In the genomic region with DNA sequence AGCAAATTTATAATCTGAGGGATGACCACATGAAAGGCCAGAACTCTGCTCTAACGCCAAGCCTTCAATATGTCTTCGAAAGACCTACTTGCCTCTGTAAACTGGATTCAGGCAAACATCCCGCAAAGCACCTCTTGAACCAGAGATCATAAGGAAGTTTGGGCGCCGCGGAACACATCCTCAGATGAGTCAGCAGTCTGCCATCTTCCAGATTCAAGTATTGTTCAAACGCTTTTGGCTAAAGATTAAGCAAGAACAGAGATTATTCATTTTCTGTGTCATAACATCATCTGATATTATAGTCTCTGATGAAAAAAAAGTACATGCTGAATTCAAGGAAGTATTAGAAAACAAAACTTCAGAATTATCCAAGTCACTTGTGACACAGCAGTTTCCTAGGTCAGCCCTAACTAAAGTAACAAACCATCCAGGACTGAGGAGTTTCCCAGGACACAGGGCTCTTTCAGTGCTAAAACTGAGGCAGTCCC, we compare ENCODE assay signal across 16 cellular contexts. TPM values are rescaled to one million over a fixed set of nuclear protein-coding genes. Genes with fewer than 3 reads are reported as not detected.
A peak's percentile ranks its signal among the peaks of the same experiment; 100 is the strongest.
DNase-seq lines count a peak whose midpoint lies in the region; ATAC-seq, FAIRE-seq and TF ChIP-seq lines count a peak whose summit lies in the region.
"Had no signal": no experiment of that assay in that cellular context is flagged by ENCODE, and none has a peak within 500 bp of the region (broad histone marks: within the 10 kb centered on the region; RNA-seq: fewer than 3 reads in every experiment).

No MANE protein-coding gene starts in this region.

- no peaks in the 10 kb centered on the region for H4K20me1 ChIP-seq in HepG2 (ENCODE audit: insufficient read depth, low read length)

- no TSS peak for BruUV-seq in HepG2 (replicated peaks; lab: Mats Ljungman, UMichigan)

- POLR2A ChIA-PET in HepG2 (lab: Yijun Ruan, JAX) = no interaction called here

- CTCF ChIA-PET in HepG2 (lab: Yijun Ruan, JAX; ENCODE audit: low intra/inter-chr PET ratio, low total read pairs) = no interaction called here

- TF ChIP-seq POLR2A in right lobe of liver (IDR thresholded peaks at IDR 0.05) = no peak
- TF ChIP-seq POLR2A in HepG2 (IDR thresholded peaks at IDR 0.05; ENCODE audit: insufficient read depth in 1 of 2, low read depth in 2 of 2, low read length in 2 of 2) = no peak
- no peak for TF ChIP-seq POLR2A in GM12891 (IDR thresholded peaks at IDR 0.05; ENCODE audit: low read depth, low read length)

- DNase-seq in right lobe of liver = peak in 1 of 3 donors; percentile 46
- no peak for DNase-seq in HepG2 (ENCODE audit: low spot score)
- peak; percentile 87 for DNase-seq in SK-MEL-5 (ENCODE audit: low read depth, low spot score)
- DNase-seq in fibroblast of pulmonary artery (ENCODE audit: low read depth) = peak; percentile 94
- DNase-seq in NCI-H2171 treated with DMSO at 0.1 percent for 48 hours (lab: John Stamatoyannopoulos, UW) = no peak
- DNase-seq in putamen (ENCODE audit: low spot score) = no peak
- DNase-seq in GM12891 (ENCODE audit: insufficient read length, low spot score) = no peak
- DNase-seq: activated effector memory CD4-positive, alpha-beta T cell treated with Interleukin-2 at 50 U/mL for 16 hours; Calu3; NCI-H2081 treated with DMSO at 0.1 percent for 48 hours; stimulated activated CD4-positive, alpha-beta T cell treated with anti-CD3 and anti-CD28 coated beads, Interleukin-2, amount 100 ng/mL, for 24 hours; stomach had no signal

- H3K27me3 ChIP-seq in right lobe of liver (no peaks in the 10 kb centered on the region), HepG2 (ENCODE audit: control insufficient read depth in 1 of 2, insufficient read depth in 2 of 2, low read length in 2 of 2) (no peaks in the 10 kb centered on the region)
- H3K27me3 ChIP-seq: stomach had no signal

- 54% methylated on average over 5 of the region's 7 CpGs for WGBS in right lobe of liver (ENCODE audit: insufficient coverage, low coverage, low lambda C conversion rate, missing lambda C conversion rate)
- WGBS in HepG2 (ENCODE audit: low lambda C conversion rate) = 97% methylated on average over 7 of the region's 7 CpGs

- H3K27ac ChIP-seq in right lobe of liver (peak overlapping the region in 1 of 3 donors; percentile 35), HepG2 (ENCODE audit: extremely low read length, insufficient read depth, low read length) (no peak overlapping the region)
- H3K27ac ChIP-seq: stomach had no signal

- ATAC-seq in right lobe of liver (peak; percentile 39 to 65 (median 50)), HepG2 (no peak), GM19455 (IDR thresholded peaks at IDR 0.05; ENCODE audit: unreplicated experiment) (no peak)
- ATAC-seq: GM12878, WTC11 had no signal

- no peaks in the 10 kb centered on the region for H3K9me3 ChIP-seq in right lobe of liver
- H3K9me3 ChIP-seq in HepG2 (ENCODE audit: low read length) = no peaks in the 10 kb centered on the region
- H3K9me3 ChIP-seq: stomach had no signal

- FAIRE-seq in HepG2 (lab: Jason Lieb, UNC) (no peak), GM12891 (lab: Jason Lieb, UNC) (no peak)
- FAIRE-seq: GM12878, HTR-8/SVneo had no signal

- intact Hi-C loops in right lobe of liver (cut with DNase I) = no loop called here
- intact Hi-C loops in HepG2 (cut with micrococcal nuclease; ENCODE audit: unreplicated experiment) = no loop called here

- in situ Hi-C loops in HepG2 (cut with HindIII; ENCODE audit: extremely low pct_ligation_motif_present, low pct_unique_long_range_greater_than_20kb) (no loop called here), SK-MEL-5 (cut with HindIII; ENCODE audit: low pct_unique_long_range_greater_than_20kb, low sequenced_read_pairs) (no loop called here)

- H3K36me3 ChIP-seq in right lobe of liver (peaks cover 0 to 37% (median 0%) of the 10 kb centered on the region in 4 donors), HepG2 (replicated peaks in 1 of 2; ENCODE audit: control insufficient read depth in 1 of 2, insufficient read depth in 2 of 2, low read length in 2 of 2) (peaks cover 12 to 47% of the 10 kb centered on the region in 2 experiments)

- no peak for TF ChIP-seq EP300 in HepG2 (IDR thresholded peaks at IDR 0.05; ENCODE audit: low read depth in 2 of 2, low read length in 2 of 2)
- TF ChIP-seq EP300 in HepG2 (CRISPR knock-in tag; IDR thresholded peaks at IDR 0.05; ENCODE audit: borderline replicate concordance) = no peak

- TF ChIP-seq CTCF in right lobe of liver (IDR thresholded peaks at IDR 0.05) = no peak
- TF ChIP-seq CTCF in HepG2 (CRISPR knock-in tag; IDR thresholded peaks at IDR 0.05) = no peak
- TF ChIP-seq CTCF in fibroblast of pulmonary artery (IDR thresholded peaks at IDR 0.05; ENCODE audit: low read length, missing control alignments) = no peak

- H3K4me3 ChIP-seq in right lobe of liver (no peak overlapping the region), HepG2 (replicated peaks in 1 of 3; ENCODE audit: insufficient read depth in 1 of 3, low read depth in 2 of 3, low read length in 3 of 3) (no peak overlapping the region), fibroblast of pulmonary artery (replicated peaks; ENCODE audit: low read depth, low read length) (no peak overlapping the region)
- H3K4me3 ChIP-seq: GM12878, stomach had no signal

- H3K4me1 ChIP-seq in right lobe of liver = peaks cover 0 to 6% (median 0%) of the 10 kb centered on the region in 4 donors
- peaks cover 35% of the 10 kb centered on the region for H3K4me1 ChIP-seq in HepG2 (ENCODE audit: insufficient read depth, low read length)

- H3K9ac ChIP-seq in HepG2 (ENCODE audit: insufficient read depth, low read depth, low read length) = no peak overlapping the region

- no peaks in the 10 kb centered on the region for H3K79me2 ChIP-seq in HepG2 (ENCODE audit: insufficient read depth, low read length)

- H3K4me2 ChIP-seq in HepG2 (ENCODE audit: low read depth, low read length) = no peak overlapping the region

- H2AFZ ChIP-seq in HepG2 (ENCODE audit: low read length) = no peak overlapping the region

- no peak for TF ChIP-seq RAD21 in HepG2 (CRISPR knock-in tag; IDR thresholded peaks at IDR 0.05)

TF ChIP-seq in HepG2, 621 proteins besides CTCF, POLR2A, EP300 and RAD21 (continues in another document):
- TF ChIP-seq ZNF251 (CRISPR knock-in tag; IDR thresholded peaks at IDR 0.05) (no peak), SALL2 (CRISPR knock-in tag; IDR thresholded peaks at IDR 0.05) (no peak), NKX3-1 (CRISPR knock-in tag; IDR thresholded peaks at IDR 0.05) (no peak), ZBTB1 (CRISPR knock-in tag; IDR thresholded peaks at IDR 0.05; ENCODE audit: borderline replicate concordance) (no peak), ZNF562 (CRISPR knock-in tag; IDR thresholded peaks at IDR 0.05; ENCODE audit: borderline replicate concordance) (no peak), HOXA5 (CRISPR knock-in tag; IDR thresholded peaks at IDR 0.05) (no peak)

TF ChIP-seq in GM12891, 5 proteins besides CTCF, POLR2A, EP300 and RAD21:
- TF ChIP-seq POU2F2 (IDR thresholded peaks at IDR 0.05; ENCODE audit: low read depth, low read length) = no peak
- no peak for TF ChIP-seq SPI1 (IDR thresholded peaks at IDR 0.05; ENCODE audit: low read depth, low read length)
- TF ChIP-seq PAX5 (IDR thresholded peaks at IDR 0.05; ENCODE audit: insufficient read depth, low read length, severe bottlenecking) = no peak
- TF ChIP-seq TAF1 (IDR thresholded peaks at IDR 0.05; ENCODE audit: low read depth, low read length) = no peak
- TF ChIP-seq POLR2AphosphoS5 (IDR thresholded peaks at IDR 0.05; ENCODE audit: low read depth, low read length) = no peak

RNA-seq across cellular contexts. Expression of gene TBC1D7, which starts 20.8 kb away (rescaled TPM):
- total RNA-seq in right lobe of liver = 10 to 100 TPM in 2 of 6 experiments, 1 to 10 TPM in 4; 7.8 to 16.0 (median 9.7) TPM
- total RNA-seq in HepG2 (2016; rRNA removed; fragmentation: Illumina TruSeq; extraction: Trizol) = 23.3 and 28.5 TPM in 2 replicates
- total RNA-seq in HepG2 (2016; cell fraction: cytosol; rRNA removed; fragmentation: Illumina TruSeq; extraction: Trizol; ENCODE audit: low read depth) = 12.0 and 14.1 TPM in 2 replicates
- total RNA-seq in HepG2 (2016; cell fraction: insoluble cytoplasmic fraction; rRNA removed; fragmentation: Illumina TruSeq; extraction: Trizol) = 25.7 and 25.9 TPM in 2 replicates
- total RNA-seq in HepG2 (2016; cell fraction: membrane; rRNA removed; fragmentation: Illumina TruSeq; extraction: Trizol) = 18.1 and 20.7 TPM in 2 replicates
- total RNA-seq in HepG2 (2016; cell fraction: nucleus; rRNA removed; fragmentation: Illumina TruSeq; extraction: Trizol) = 38.3 and 38.4 TPM in 2 replicates
- 24.3 and 30.8 TPM in 2 replicates for polyA plus RNA-seq in HepG2 (2011; rRNA removed)
- 14.7 and 17.2 TPM in 2 replicates for polyA plus RNA-seq in HepG2 (2011; cell fraction: cytosol; rRNA removed)
- polyA plus RNA-seq in HepG2 (2011; cell fraction: nucleus; rRNA removed) = 14.9 and 19.7 TPM in 2 replicates
- 18.4 and 21.3 TPM in 2 replicates for polyA plus RNA-seq in HepG2 (2012)
- polyA plus RNA-seq in HepG2 (2016; cell fraction: cytosol; fragmentation: Illumina TruSeq; extraction: Trizol; ENCODE audit: low read depth) = 10.6 and 14.9 TPM in 2 replicates
- polyA plus RNA-seq in HepG2 (2016; cell fraction: insoluble cytoplasmic fraction; fragmentation: Illumina TruSeq; extraction: Trizol; ENCODE audit: low read depth) = 37.2 and 41.0 TPM in 2 replicates
- polyA plus RNA-seq in HepG2 (2016; cell fraction: membrane; fragmentation: Illumina TruSeq; extraction: Trizol; ENCODE audit: low read depth) = 14.6 and 19.3 TPM in 2 replicates
- polyA plus RNA-seq in HepG2 (2016; cell fraction: nucleus; fragmentation: Illumina TruSeq; extraction: Trizol; ENCODE audit: insufficient read depth, low read depth) = 27.9 and 28.4 TPM in 2 replicates
- polyA minus RNA-seq in HepG2 (2011; rRNA and poly(A)+ RNA removed; ENCODE audit: low replicate concordance) = 32.1 and 53.3 TPM in 2 replicates
- 8.5 and 11.2 TPM in 2 replicates for polyA minus RNA-seq in HepG2 (2011; cell fraction: cytosol; rRNA and poly(A)+ RNA removed)
- 56.8 and 61.8 TPM in 2 replicates for polyA minus RNA-seq in HepG2 (2011; cell fraction: nucleus; rRNA and poly(A)+ RNA removed)
- total RNA-seq in SK-MEL-5 (2014; rRNA removed; shearing (Covaris generic)) = 1,012 and 1,069 TPM in 2 replicates
- polyA plus RNA-seq in SK-MEL-5 (2015; cell fraction: cytosol; rRNA removed) = 579 and 677 TPM in 2 replicates
- polyA plus RNA-seq in SK-MEL-5 (2015; cell fraction: nucleus; rRNA removed) = 1,086 and 1,093 TPM in 2 replicates
- 21.3 TPM for polyA plus RNA-seq in GM12891 (2012; ENCODE audit: low read depth, missing spikeins)

Comparison
In these comparisons a context has a peak if more than half of its experiments do, and no peak if none do; other contexts are left out.
1. ATAC-seq: peak in right lobe of liver (4 of 4); none in HepG2 (single experiment) and GM19455 (single experiment).
2. DNase-seq: peak in SK-MEL-5 (single experiment) and fibroblast of pulmonary artery (single experiment); none in HepG2 (single experiment), NCI-H2171 treated with DMSO at 0.1 percent for 48 hours (single experiment), putamen (single experiment) and GM12891 (single experiment).
3. RNA of gene TBC1D7, which starts 20.8 kb away (total RNA-seq): 1,012 to 1,069 TPM in SK-MEL-5; 12.0 to 38.4 TPM in HepG2 and 7.8 to 16.0 TPM in right lobe of liver; every median in the first group is over 10 times any median in the second.